Comparison of ENCODE assay signal across 17 cellular contexts in the genomic region with DNA sequence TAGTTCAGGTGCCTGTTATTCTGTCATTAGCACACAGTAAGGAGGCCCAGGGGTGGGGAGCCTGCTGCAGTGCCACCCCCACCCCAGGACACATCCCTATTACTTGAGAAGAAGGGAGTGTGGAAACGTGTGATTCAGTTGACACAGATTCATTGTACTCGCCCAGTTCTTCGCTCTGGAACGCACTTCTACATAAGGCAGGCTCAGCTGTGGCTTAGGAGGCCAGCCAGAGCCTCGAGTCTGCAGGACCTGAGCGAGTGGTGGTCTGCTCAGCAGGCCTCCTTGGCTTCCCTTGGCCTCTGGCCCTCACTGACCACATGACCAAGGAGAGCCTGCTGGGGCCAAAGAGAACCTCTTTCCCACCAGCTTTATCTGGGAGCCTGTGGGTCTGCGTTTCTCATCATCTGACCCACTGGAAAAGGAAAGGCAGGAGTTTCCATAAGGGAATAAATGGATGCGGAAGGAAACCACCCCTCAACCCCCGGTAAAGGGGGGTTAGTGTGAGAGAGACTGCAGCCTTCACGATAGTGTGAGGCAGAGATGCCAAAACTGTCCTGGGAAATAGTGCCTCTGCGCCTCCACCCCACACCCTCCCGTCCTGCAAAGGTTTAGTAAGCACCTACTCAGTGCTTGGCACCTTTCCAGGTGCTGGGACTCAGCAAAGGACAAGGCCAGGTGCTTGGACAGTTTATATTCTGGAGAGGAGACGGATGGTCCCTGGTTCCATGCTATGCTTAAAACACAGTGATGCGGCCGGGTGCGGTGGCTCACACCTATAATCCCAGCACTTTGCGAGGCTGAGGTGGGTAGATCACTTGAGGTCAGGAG.
DNase-seq lines count a peak whose midpoint lies in the region; ATAC-seq and TF ChIP-seq lines count a peak whose summit lies in the region.
"Had no signal": no experiment of that assay in that cellular context is flagged by ENCODE, and none has a peak within 500 bp of the region (broad histone marks: within the 10 kb centered on the region; RNA-seq: fewer than 3 reads in every experiment).

No MANE protein-coding gene starts in this region.

- H3K4me3 Mint-ChIP-seq in GM23338 (no peak overlapping the region), brain (no peak overlapping the region)
- H3K4me3 Mint-ChIP-seq: activated naive CD4-positive, alpha-beta T cell treated with anti-CD3 and anti-CD28 coated beads, Interleukin-2, amount 50 U/mL, for 24 hours had no signal

- 61% methylated on average over 17 of the region's 17 CpGs for WGBS in smooth muscle cell (ENCODE audit: low lambda C conversion rate)

- H3K36me3 Mint-ChIP-seq in GM23338 (ENCODE audit: low read depth) (no peaks in the 10 kb centered on the region), brain (no peaks in the 10 kb centered on the region)
- H3K36me3 Mint-ChIP-seq: activated naive CD4-positive, alpha-beta T cell treated with anti-CD3 and anti-CD28 coated beads, Interleukin-2, amount 50 U/mL, for 24 hours had no signal

- no peaks in the 10 kb centered on the region for H4K20me1 ChIP-seq in GM23338 (replicated peaks; ENCODE audit: insufficient read depth)
- no peaks in the 10 kb centered on the region for H4K20me1 ChIP-seq in smooth muscle cell (ENCODE audit: low read depth)

- TF ChIP-seq CTCF in GM23338 (conservative IDR thresholded peaks at IDR 0.05; ENCODE audit: low read depth in 2 of 2) (no peak), brain (conservative IDR thresholded peaks at IDR 0.05) (no peak), smooth muscle cell (IDR thresholded peaks at IDR 0.05; ENCODE audit: borderline replicate concordance, insufficient read depth, poor library complexity, severe bottlenecking) (no peak)

- no peaks in the 10 kb centered on the region for H3K9me3 Mint-ChIP-seq in GM23338
- no peaks in the 10 kb centered on the region for H3K9me3 Mint-ChIP-seq in brain
- H3K9me3 Mint-ChIP-seq: activated naive CD4-positive, alpha-beta T cell treated with anti-CD3 and anti-CD28 coated beads, Interleukin-2, amount 50 U/mL, for 24 hours had no signal

- no peak for DNase-seq in GM23338 (ENCODE audit: low spot score)
- no peak for DNase-seq in smooth muscle cell (lab: John Stamatoyannopoulos, UW; ENCODE audit: unreplicated experiment)
- DNase-seq in NCI-H128 (lab: John Stamatoyannopoulos, UW; ENCODE audit: unreplicated experiment): no peak
- DNase-seq: EL, lower lobe of right lung, NCI-H187 treated with DMSO at 0.1 percent for 48 hours, occipital lobe, testis had no signal

- H3K9ac ChIP-seq in iPS-15b (ENCODE audit: low read depth, low read length): peak overlapping the region; percentile 12
- no peak overlapping the region for H3K9ac ChIP-seq in smooth muscle cell (ENCODE audit: low read depth)

- H3K4me2 ChIP-seq in GM23338: no peak overlapping the region
- H3K4me2 ChIP-seq in smooth muscle cell: no peak overlapping the region

- H3K9me2 ChIP-seq in GM23338 (ENCODE audit: insufficient read depth): no peaks in the 10 kb centered on the region

- H3K4me1 Mint-ChIP-seq in GM23338 (peaks cover 53% of the 10 kb centered on the region), brain (peaks cover 90% of the 10 kb centered on the region)

- H3K27me3 Mint-ChIP-seq in GM23338 (ENCODE audit: insufficient read depth, low read depth, poor library complexity): peaks cover 3% of the 10 kb centered on the region
- H3K27me3 Mint-ChIP-seq in brain: peaks cover 14% of the 10 kb centered on the region
- H3K27me3 Mint-ChIP-seq: activated naive CD4-positive, alpha-beta T cell treated with anti-CD3 and anti-CD28 coated beads, Interleukin-2, amount 50 U/mL, for 24 hours had no signal

- H3K27me3 ChIP-seq in GM23338 (ENCODE audit: insufficient read depth): no peaks in the 10 kb centered on the region
- no peaks in the 10 kb centered on the region for H3K27me3 ChIP-seq in iPS-15b (ENCODE audit: control insufficient read depth, insufficient read depth, low read length)
- no peaks in the 10 kb centered on the region for H3K27me3 ChIP-seq in smooth muscle cell (ENCODE audit: low read depth)
- H3K27me3 ChIP-seq: testis had no signal

- H3K4me1 ChIP-seq in GM23338 (ENCODE audit: insufficient read depth) (peaks cover 16% of the 10 kb centered on the region), iPS-15b (ENCODE audit: control insufficient read depth, insufficient read depth, low read length) (peaks cover 9% of the 10 kb centered on the region), smooth muscle cell (ENCODE audit: low read depth) (peaks cover 4% of the 10 kb centered on the region)

- no peaks in the 10 kb centered on the region for H3K36me3 ChIP-seq in GM23338 (ENCODE audit: insufficient read depth)
- no peaks in the 10 kb centered on the region for H3K36me3 ChIP-seq in iPS-15b (ENCODE audit: control insufficient read depth, insufficient read depth, low read length)
- H3K36me3 ChIP-seq in smooth muscle cell (ENCODE audit: low read depth): no peaks in the 10 kb centered on the region
- H3K36me3 ChIP-seq: lower lobe of right lung had no signal

- H3K9me3 ChIP-seq in iPS-15b (ENCODE audit: control insufficient read depth, insufficient read depth, low read length) (no peaks in the 10 kb centered on the region), smooth muscle cell (replicated peaks; ENCODE audit: low read depth) (no peaks in the 10 kb centered on the region)
- H3K9me3 ChIP-seq: lower lobe of right lung, testis had no signal

- H3K27ac ChIP-seq in GM23338 (ENCODE audit: low read depth) (no peak overlapping the region), smooth muscle cell (ENCODE audit: low read depth) (peak overlapping the region; percentile 91)
- H3K27ac ChIP-seq: C4-2B, lower lobe of right lung, testis had no signal

- peaks cover 16% of the 10 kb centered on the region for H3K79me2 ChIP-seq in GM23338 (replicated peaks; ENCODE audit: insufficient read depth)
- H3K79me2 ChIP-seq in smooth muscle cell (ENCODE audit: low read depth): no peaks in the 10 kb centered on the region

- no peak for ATAC-seq in GM23338
- ATAC-seq in HG02973 (IDR thresholded peaks at IDR 0.05; ENCODE audit: unreplicated experiment): no peak
- ATAC-seq in HG02759 (IDR thresholded peaks at IDR 0.05; ENCODE audit: unreplicated experiment): no peak
- ATAC-seq: activated CD4-positive, CD25-positive, alpha-beta regulatory T cell treated with anti-CD3 and anti-CD28 coated beads, Interleukin-2, amount 50 U/mL, for 24 hours; esophagus mucosa; lower lobe of right lung; Panc1 had no signal

- no peak overlapping the region for H3K4me3 ChIP-seq in GM23338
- no peak overlapping the region for H3K4me3 ChIP-seq in iPS-15b (ENCODE audit: low read depth, low read length)
- H3K4me3 ChIP-seq in smooth muscle cell: no peak overlapping the region
- H3K4me3 ChIP-seq: lower lobe of right lung, testis had no signal

- H2AFZ ChIP-seq in GM23338: no peak overlapping the region
- H2AFZ ChIP-seq in smooth muscle cell (ENCODE audit: low read depth): peak overlapping the region; percentile 29

- H3F3A ChIP-seq in GM23338 (replicated peaks; ENCODE audit: low read depth) (no peaks in the 10 kb centered on the region), smooth muscle cell (ENCODE audit: low read depth) (peaks cover 6% of the 10 kb centered on the region)

- peak overlapping the region; percentile 64 for H3K27ac Mint-ChIP-seq in GM23338
- peak overlapping the region in 4 of 5 experiments; percentile 45 to 80 (median 62) for H3K27ac Mint-ChIP-seq in brain
- H3K27ac Mint-ChIP-seq: activated naive CD4-positive, alpha-beta T cell treated with anti-CD3 and anti-CD28 coated beads, Interleukin-2, amount 50 U/mL, for 24 hours had no signal

TF ChIP-seq in GM23338, 12 proteins besides CTCF, POLR2A, EP300 and RAD21 (continues in another document):
- TF ChIP-seq STAT1 (IDR thresholded peaks at IDR 0.05; ENCODE audit: unreplicated experiment): no peak
- TF ChIP-seq CREB1 (CRISPR knock-in tag; IDR thresholded peaks at IDR 0.05; ENCODE audit: low read depth): no peak
- no peak for TF ChIP-seq POLR2AphosphoS5 (IDR thresholded peaks at IDR 0.05; ENCODE audit: low read depth)
- TF ChIP-seq ZNF114 (CRISPR knock-in tag; IDR thresholded peaks at IDR 0.05): no peak
- no peak for TF ChIP-seq NANOG (IDR thresholded peaks at IDR 0.05; ENCODE audit: borderline replicate concordance)
- no peak for TF ChIP-seq EZH2phosphoT487 (IDR thresholded peaks at IDR 0.05; ENCODE audit: unreplicated experiment)
- TF ChIP-seq, protein P1, sequence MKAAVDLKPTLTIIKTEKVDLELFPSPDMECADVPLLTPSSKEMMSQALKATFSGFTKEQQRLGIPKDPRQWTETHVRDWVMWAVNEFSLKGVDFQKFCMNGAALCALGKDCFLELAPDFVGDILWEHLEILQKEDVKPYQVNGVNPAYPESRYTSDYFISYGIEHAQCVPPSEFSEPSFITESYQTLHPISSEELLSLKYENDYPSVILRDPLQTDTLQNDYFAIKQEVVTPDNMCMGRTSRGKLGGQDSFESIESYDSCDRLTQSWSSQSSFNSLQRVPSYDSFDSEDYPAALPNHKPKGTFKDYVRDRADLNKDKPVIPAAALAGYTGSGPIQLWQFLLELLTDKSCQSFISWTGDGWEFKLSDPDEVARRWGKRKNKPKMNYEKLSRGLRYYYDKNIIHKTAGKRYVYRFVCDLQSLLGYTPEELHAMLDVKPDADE (IDR thresholded peaks at IDR 0.05): no peak
- no peak for TF ChIP-seq EZH2 (IDR thresholded peaks at IDR 0.05; ENCODE audit: low read depth, unreplicated experiment)
